In genomic region chr12:5379737-5380496, GRCh38 we compare ENCODE assay signal across 21 cellular contexts. TPM values are rescaled to one million over a fixed set of nuclear protein-coding genes. Genes with fewer than 3 reads are reported as not detected.
DNase-seq lines count a peak whose midpoint lies in the region; ATAC-seq and TF ChIP-seq lines count a peak whose summit lies in the region.
"Had no signal": no experiment of that assay in that cellular context is flagged by ENCODE, and none has a peak within 500 bp of the region (broad histone marks: within the 10 kb centered on the region; RNA-seq: fewer than 3 reads in every experiment).

No MANE protein-coding gene starts in this region.

- H3K14ac ChIP-seq in neuronal stem cell (ENCODE audit: low read length) = no peak overlapping the region

- WGBS in neuronal stem cell (ENCODE audit: extremely low coverage in 2 of 2, insufficient read length in 2 of 2, insufficient replicate concordance in 1 of 2), 2 donors = no CpG with 5 or more reads among the region's 10 CpGs

- H3K4me3 ChIP-seq in neuronal stem cell (ENCODE audit: low read length in 2 of 2) = no peak overlapping the region
- H3K4me3 ChIP-seq: right atrium auricular region, SJSA1 had no signal

- H3K36me3 ChIP-seq in neuronal stem cell (replicated peaks in 1 of 2; ENCODE audit: control insufficient read depth in 2 of 2, insufficient read depth in 2 of 2, low read length in 2 of 2) = no peaks in the 10 kb centered on the region
- H3K36me3 ChIP-seq: right atrium auricular region, SJSA1 had no signal

- ATAC-seq in HG02970 (IDR thresholded peaks at IDR 0.05; ENCODE audit: low FRiP score, unreplicated experiment) (no peak), GM19328 (IDR thresholded peaks at IDR 0.05; ENCODE audit: unreplicated experiment) (no peak)
- no peak for ATAC-seq in natural killer cell treated with Interleukin-12 subunit alpha and Interleukin-12 subunit beta and Interleukin-15 and Interleukin-18, amount 100 ng/mL, for 72 hours
- ATAC-seq: naive thymus-derived CD8-positive, alpha-beta T cell had no signal

- H2BK15ac ChIP-seq in neuronal stem cell (ENCODE audit: low read length) = no peak overlapping the region

- H3K9me3 ChIP-seq in neuronal stem cell (replicated peaks in 1 of 2; ENCODE audit: control insufficient read depth in 2 of 2, insufficient read depth in 1 of 2, low read depth in 1 of 2, low read length in 2 of 2) = no peaks in the 10 kb centered on the region
- H3K9me3 ChIP-seq: Caco-2, right atrium auricular region, SJSA1 had no signal

- peak; percentile 88 for DNase-seq in DMS53 treated with DMSO at 0.1 percent for 48 hours (lab: John Stamatoyannopoulos, UW; ENCODE audit: unreplicated experiment)
- DNase-seq in SW480 (ENCODE audit: low spot score) = peak; percentile 89
- DNase-seq in neuronal stem cell (ENCODE audit: low spot score) = no peak
- no peak for DNase-seq in chondrocyte (ENCODE audit: low spot score)
- DNase-seq in natural killer cell treated with Interleukin-12 subunit alpha and Interleukin-12 subunit beta and Interleukin-15 and Interleukin-18, amount 100 ng/mL, for 72 hours (ENCODE audit: low spot score) = no peak
- DNase-seq: activated CD4-positive, alpha-beta memory T cell treated with anti-CD3 and anti-CD28 coated beads, Interleukin-2, amount 10 ng/mL, durations not matched to agents 7 days and 5 days; amniotic stem cell; Caco-2; cortex of kidney; H7; KBM-7; naive thymus-derived CD8-positive, alpha-beta T cell; NCI-H2029; NK-92 treated with Interleukin-12 subunit alpha and Interleukin-12 subunit beta, amount 100 ng/mL, for 24 hours; stimulated activated CD4-positive, alpha-beta T cell treated with anti-CD3 and anti-CD28 coated beads, Interleukin-4, amount 100 ng/mL, for 24 hours had no signal

- no peak overlapping the region for H3K27ac Mint-ChIP-seq in chondrocyte (ENCODE audit: unreplicated experiment)
- H3K27ac Mint-ChIP-seq in natural killer cell treated with Interleukin-12 subunit alpha and Interleukin-12 subunit beta and Interleukin-15 and Interleukin-18, amount 100 ng/mL, for 72 hours = no peak overlapping the region
- H3K27ac Mint-ChIP-seq: activated CD4-positive, alpha-beta memory T cell treated with anti-CD3 and anti-CD28 coated beads, Interleukin-2, amount 10 ng/mL, durations not matched to agents 7 days and 5 days; activated T-helper 2 cell treated with anti-CD3 and anti-CD28 coated beads, Interferon-gamma antibody, Interleukin-2, Interleukin-4, amounts not matched to agents 10 μg/mL and 5 μg/mL and 100 μg/mL, durations not matched to agents 14 hours and 24 hours and 36 hours; naive thymus-derived CD8-positive, alpha-beta T cell had no signal

- no peak overlapping the region for H2AK5ac ChIP-seq in neuronal stem cell (ENCODE audit: low read depth, low read length)

- no peaks in the 10 kb centered on the region for H3K27me3 ChIP-seq in neuronal stem cell (ENCODE audit: control insufficient read depth in 3 of 3, insufficient read depth in 3 of 3, low read depth in 1 of 3, low read length in 3 of 3)
- H3K27me3 ChIP-seq: right atrium auricular region, SJSA1 had no signal

- H3K4me1 Mint-ChIP-seq in chondrocyte (ENCODE audit: low read depth) = no peaks in the 10 kb centered on the region
- no peaks in the 10 kb centered on the region for H3K4me1 Mint-ChIP-seq in natural killer cell treated with Interleukin-12 subunit alpha and Interleukin-12 subunit beta and Interleukin-15 and Interleukin-18, amount 100 ng/mL, for 72 hours (ENCODE audit: low read depth in 2 of 2)
- H3K4me1 Mint-ChIP-seq: activated CD4-positive, alpha-beta memory T cell treated with anti-CD3 and anti-CD28 coated beads, Interleukin-2, amount 10 ng/mL, durations not matched to agents 7 days and 5 days; naive thymus-derived CD8-positive, alpha-beta T cell had no signal

- no peak for TF ChIP-seq RAD21 in Ishikawa (IDR thresholded peaks at IDR 0.05; ENCODE audit: low read depth)

- no peak overlapping the region for H2BK12ac ChIP-seq in neuronal stem cell (ENCODE audit: low read length)

- H2BK5ac ChIP-seq in neuronal stem cell (ENCODE audit: low read length) = no peak overlapping the region

- no peak overlapping the region for H3K4me3 Mint-ChIP-seq in chondrocyte (ENCODE audit: unreplicated experiment)
- H3K4me3 Mint-ChIP-seq in natural killer cell treated with Interleukin-12 subunit alpha and Interleukin-12 subunit beta and Interleukin-15 and Interleukin-18, amount 100 ng/mL, for 72 hours = no peak overlapping the region
- H3K4me3 Mint-ChIP-seq: activated CD4-positive, alpha-beta memory T cell treated with anti-CD3 and anti-CD28 coated beads, Interleukin-2, amount 10 ng/mL, durations not matched to agents 7 days and 5 days; naive thymus-derived CD8-positive, alpha-beta T cell had no signal

- no peak overlapping the region for H3K23ac ChIP-seq in neuronal stem cell (ENCODE audit: low read depth, low read length, poor library complexity)

- no peaks in the 10 kb centered on the region for H3K79me1 ChIP-seq in neuronal stem cell (ENCODE audit: low read depth, low read length)

- no peak overlapping the region for H3K27ac ChIP-seq in neuronal stem cell (replicated peaks; ENCODE audit: low read length)
- H3K27ac ChIP-seq: right atrium auricular region, SJSA1 had no signal

- TF ChIP-seq EP300 in Ishikawa (IDR thresholded peaks at IDR 0.05; ENCODE audit: borderline replicate concordance) = no peak

- no peaks in the 10 kb centered on the region for H3K4me1 ChIP-seq in neuronal stem cell (ENCODE audit: control insufficient read depth in 2 of 2, insufficient read depth in 1 of 2, low read depth in 1 of 2, low read length in 2 of 2)
- H3K4me1 ChIP-seq: Caco-2, right atrium auricular region, SJSA1 had no signal

- peak overlapping the region; percentile 32 for H3K18ac ChIP-seq in neuronal stem cell (ENCODE audit: low read length)

- no peak overlapping the region for H2BK120ac ChIP-seq in neuronal stem cell (ENCODE audit: low read depth, low read length)

- H2AFZ ChIP-seq in neuronal stem cell (ENCODE audit: low read length) = no peak overlapping the region

- peaks cover 4% of the 10 kb centered on the region for H3K27me3 Mint-ChIP-seq in chondrocyte (ENCODE audit: low read depth)
- no peaks in the 10 kb centered on the region for H3K27me3 Mint-ChIP-seq in natural killer cell treated with Interleukin-12 subunit alpha and Interleukin-12 subunit beta and Interleukin-15 and Interleukin-18, amount 100 ng/mL, for 72 hours
- H3K27me3 Mint-ChIP-seq: activated CD4-positive, alpha-beta memory T cell treated with anti-CD3 and anti-CD28 coated beads, Interleukin-2, amount 10 ng/mL, durations not matched to agents 7 days and 5 days had no signal

- H3K9ac ChIP-seq in neuronal stem cell (ENCODE audit: low read depth, low read length, poor library complexity) = no peak overlapping the region

- H3K36me3 Mint-ChIP-seq in chondrocyte (ENCODE audit: low read depth) = no peaks in the 10 kb centered on the region
- no peaks in the 10 kb centered on the region for H3K36me3 Mint-ChIP-seq in natural killer cell treated with Interleukin-12 subunit alpha and Interleukin-12 subunit beta and Interleukin-15 and Interleukin-18, amount 100 ng/mL, for 72 hours
- H3K36me3 Mint-ChIP-seq: naive thymus-derived CD8-positive, alpha-beta T cell had no signal

- H4K91ac ChIP-seq in neuronal stem cell (ENCODE audit: low read depth, low read length, poor library complexity) = no peak overlapping the region

- no peak overlapping the region for H3K4ac ChIP-seq in neuronal stem cell (ENCODE audit: low read length)

- H3K9me3 Mint-ChIP-seq in chondrocyte (ENCODE audit: low read depth) = peaks cover 2% of the 10 kb centered on the region
- H3K9me3 Mint-ChIP-seq in natural killer cell treated with Interleukin-12 subunit alpha and Interleukin-12 subunit beta and Interleukin-15 and Interleukin-18, amount 100 ng/mL, for 72 hours = no peaks in the 10 kb centered on the region
- H3K9me3 Mint-ChIP-seq: activated CD4-positive, alpha-beta memory T cell treated with anti-CD3 and anti-CD28 coated beads, Interleukin-2, amount 10 ng/mL, durations not matched to agents 7 days and 5 days; activated T-helper 2 cell treated with anti-CD3 and anti-CD28 coated beads, Interferon-gamma antibody, Interleukin-2, Interleukin-4, amounts not matched to agents 10 μg/mL and 5 μg/mL and 100 μg/mL, durations not matched to agents 14 hours and 24 hours and 36 hours; naive thymus-derived CD8-positive, alpha-beta T cell had no signal

- H3K4me2 ChIP-seq in neuronal stem cell (ENCODE audit: insufficient read depth, low read length, poor library complexity, severe bottlenecking) = no peak overlapping the region

- no peak overlapping the region for H4K8ac ChIP-seq in neuronal stem cell (ENCODE audit: low read depth, low read length)

- no peak for TF ChIP-seq CTCF in chondrocyte (IDR thresholded peaks at IDR 0.05)

TF ChIP-seq in Ishikawa, 13 proteins besides CTCF, POLR2A, EP300 and RAD21 (continues in another document):
- TF ChIP-seq, protein P1, sequence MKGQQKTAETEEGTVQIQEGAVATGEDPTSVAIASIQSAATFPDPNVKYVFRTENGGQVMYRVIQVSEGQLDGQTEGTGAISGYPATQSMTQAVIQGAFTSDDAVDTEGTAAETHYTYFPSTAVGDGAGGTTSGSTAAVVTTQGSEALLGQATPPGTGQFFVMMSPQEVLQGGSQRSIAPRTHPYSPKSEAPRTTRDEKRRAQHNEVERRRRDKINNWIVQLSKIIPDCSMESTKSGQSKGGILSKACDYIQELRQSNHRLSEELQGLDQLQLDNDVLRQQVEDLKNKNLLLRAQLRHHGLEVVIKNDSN (IDR thresholded peaks at IDR 0.05) = no peak
- no peak for TF ChIP-seq TAF1 (IDR thresholded peaks at IDR 0.05; ENCODE audit: low read depth)

RNA-seq across cellular contexts. Expression of gene NTF3, which starts 52.0 kb away (rescaled TPM):
- polyA plus RNA-seq in neuronal stem cell (2013, experiment 1 of 2) = 6.3 TPM
- polyA plus RNA-seq in neuronal stem cell (2013, experiment 2 of 2) = 5.6 TPM
- 0.80 to 2.6 TPM (median 2.5 TPM) in 3 replicates for total RNA-seq in chondrocyte
- total RNA-seq in natural killer cell treated with Interleukin-12 subunit alpha and Interleukin-12 subunit beta and Interleukin-15 and Interleukin-18, amount 100 ng/mL, for 72 hours = not detected
- total RNA-seq: activated CD4-positive, alpha-beta memory T cell treated with anti-CD3 and anti-CD28 coated beads, Interleukin-2, amount 10 ng/mL, durations not matched to agents 7 days and 5 days; activated T-helper 2 cell treated with anti-CD3 and anti-CD28 coated beads, Interferon-gamma antibody, Interleukin-2, Interleukin-4, amounts not matched to agents 10 μg/mL and 5 μg/mL and 100 μg/mL, durations not matched to agents 14 hours and 24 hours and 36 hours; naive thymus-derived CD8-positive, alpha-beta T cell had no signal
- polyA plus RNA-seq: naive thymus-derived CD8-positive, alpha-beta T cell had no signal

Comparison
In these comparisons a context has a peak if more than half of its experiments do, and no peak if none do; other contexts are left out.
1. DNase-seq: peak in DMS53 treated with DMSO at 0.1 percent for 48 hours (single experiment) and SW480 (single experiment); none in neuronal stem cell (single experiment), chondrocyte (single experiment) and natural killer cell treated with Interleukin-12 subunit alpha and Interleukin-12 subunit beta and Interleukin-15 and Interleukin-18, amount 100 ng/mL, for 72 hours (single experiment).